Comparison of ENCODE assay signal across 8 cellular contexts in genomic region chr9:127979015-127979332, GRCh38. TPM values are rescaled to one million over a fixed set of nuclear protein-coding genes. Genes with fewer than 3 reads are reported as not detected.
DNase-seq lines count a peak whose midpoint lies in the region; ATAC-seq and TF ChIP-seq lines count a peak whose summit lies in the region.

No MANE protein-coding gene starts in this region.

- no peaks in the 10 kb centered on the region for H3K9me2 ChIP-seq in PC-3 (replicated peaks; ENCODE audit: low read length)

- H3K4me1 ChIP-seq in CD4-positive, CD25-positive, alpha-beta regulatory T cell (ENCODE audit: control insufficient read depth, insufficient read depth, low read length, poor library complexity, severe bottlenecking), result peaks cover 69% of the 10 kb centered on the region
- peaks cover 20% of the 10 kb centered on the region for H3K4me1 ChIP-seq in PC-3 (ENCODE audit: insufficient read depth, low read length)
- peaks cover 27% of the 10 kb centered on the region for H3K4me1 ChIP-seq in endodermal cell (ENCODE audit: control insufficient read depth, insufficient read depth, low read length)
- peaks cover 45% of the 10 kb centered on the region for H3K4me1 ChIP-seq in neuron (ENCODE audit: insufficient read depth, low read length)

- no peak for ATAC-seq in CD4-positive, CD25-positive, alpha-beta regulatory T cell (ENCODE audit: low read depth in 2 of 2)
- ATAC-seq in PC-3, result no peak

- H3K27me3 ChIP-seq in CD4-positive, CD25-positive, alpha-beta regulatory T cell (ENCODE audit: control insufficient read depth, insufficient read depth, low read length), result no peaks in the 10 kb centered on the region
- no peaks in the 10 kb centered on the region for H3K27me3 ChIP-seq in PC-3 (ENCODE audit: low read length)
- no peaks in the 10 kb centered on the region for H3K27me3 ChIP-seq in endodermal cell (ENCODE audit: control insufficient read depth, insufficient read depth, low read length, poor library complexity, severe bottlenecking)
- H3K27me3 ChIP-seq in neuron (ENCODE audit: insufficient read depth, low read length), result no peaks in the 10 kb centered on the region

- H3K36me3 Mint-ChIP-seq in CD4-positive, CD25-positive, alpha-beta regulatory T cell, result peaks cover 32% of the 10 kb centered on the region
- peaks cover 3% of the 10 kb centered on the region for H3K36me3 Mint-ChIP-seq in endodermal cell (ENCODE audit: low read depth)

- H3K36me3 ChIP-seq in CD4-positive, CD25-positive, alpha-beta regulatory T cell (ENCODE audit: control insufficient read depth, insufficient read depth, low read length), result peaks cover 12% of the 10 kb centered on the region
- H3K36me3 ChIP-seq in PC-3 (ENCODE audit: low read depth, low read length) (no peaks in the 10 kb centered on the region), endodermal cell (ENCODE audit: control insufficient read depth, insufficient read depth, low read length) (no peaks in the 10 kb centered on the region), neuron (ENCODE audit: insufficient read depth, low read length) (no peaks in the 10 kb centered on the region)

- WGBS in endodermal cell (ENCODE audit: insufficient coverage in 1 of 2, insufficient read length in 1 of 2), 2 experiments, result 23 to 37% methylated on average over 5 of the region's 5 CpGs

- peaks cover 5% of the 10 kb centered on the region for H3K27me3 Mint-ChIP-seq in CD4-positive, CD25-positive, alpha-beta regulatory T cell
- no peaks in the 10 kb centered on the region for H3K27me3 Mint-ChIP-seq in endodermal cell (ENCODE audit: insufficient read depth)

- H3K4me1 Mint-ChIP-seq in CD4-positive, CD25-positive, alpha-beta regulatory T cell, result peaks cover 12 to 56% (median 43%) of the 10 kb centered on the region in 4 donors
- H3K4me1 Mint-ChIP-seq in endodermal cell, result peaks cover 40% of the 10 kb centered on the region

- H3K4me3 ChIP-seq in CD4-positive, CD25-positive, alpha-beta regulatory T cell (ENCODE audit: low read depth, low read length), result peak overlapping the region; percentile 97
- peak overlapping the region; percentile 95 for H3K4me3 ChIP-seq in PC-3 (ENCODE audit: low read length)
- peak overlapping the region; percentile 95 for H3K4me3 ChIP-seq in endodermal cell (ENCODE audit: low read length)
- H3K4me3 ChIP-seq in neuron (ENCODE audit: low read length), result peak overlapping the region; percentile 64

- peak overlapping the region; percentile 82 for H3K4me2 ChIP-seq in PC-3 (ENCODE audit: low read length)

- POLR2A ChIA-PET in PC-3 (lab: Charles Lee; ENCODE audit: unreplicated experiment), result no interaction called here

- peaks cover 15% of the 10 kb centered on the region; the same call in 1 of the 2 replicates for H4K20me1 ChIP-seq in PC-3 (ENCODE audit: low read length)

- no peaks in the 10 kb centered on the region for H3K9me3 Mint-ChIP-seq in CD4-positive, CD25-positive, alpha-beta regulatory T cell
- no peaks in the 10 kb centered on the region for H3K9me3 Mint-ChIP-seq in endodermal cell

- peak overlapping the region; percentile 91 for H3K27ac ChIP-seq in CD4-positive, CD25-positive, alpha-beta regulatory T cell (ENCODE audit: insufficient read depth, low read length, poor library complexity, severe bottlenecking)
- H3K27ac ChIP-seq in PC-3 (ENCODE audit: low read length), result no peak overlapping the region
- peak overlapping the region; percentile 41 for H3K27ac ChIP-seq in endodermal cell (ENCODE audit: low read depth, low read length)

- no TSS peak for BruUV-seq in PC-3 (replicated peaks; lab: Mats Ljungman, UMichigan)

- no peaks in the 10 kb centered on the region for H3F3A ChIP-seq in PC-3 (ENCODE audit: low read length, unreplicated experiment)

- H3K9ac ChIP-seq in PC-3 (ENCODE audit: low read length), result peak overlapping the region; percentile 70; the same call in 1 of the 2 replicates
- peak overlapping the region; percentile 62 for H3K9ac ChIP-seq in endodermal cell (ENCODE audit: extremely low read depth, low read length, poor library complexity, severe bottlenecking)

- DNase-seq in CD4-positive, CD25-positive, alpha-beta regulatory T cell, result no peak
- DNase-seq in PC-3 (no peak), endodermal cell (no peak), HPDE6-E6E7 (ENCODE audit: extremely low spot score) (no peak), NAMALWA (ENCODE audit: low spot score) (no peak), activated gamma-delta T cell treated with Interleukin-2 at 50 U/mL for 16 hours (no peak), foreskin melanocyte (no peak)

- H3K4me3 Mint-ChIP-seq in CD4-positive, CD25-positive, alpha-beta regulatory T cell, result peak overlapping the region; percentile 88 to 97 (median 95)
- peak overlapping the region; percentile 94 for H3K4me3 Mint-ChIP-seq in endodermal cell

- peak overlapping the region; percentile 89 to 92 (median 91) for H3K27ac Mint-ChIP-seq in CD4-positive, CD25-positive, alpha-beta regulatory T cell
- H3K27ac Mint-ChIP-seq in endodermal cell, result peak overlapping the region; percentile 89

- H3K79me2 ChIP-seq in PC-3 (ENCODE audit: low read length), result peaks cover 63% of the 10 kb centered on the region

- TF ChIP-seq CTCF in PC-3 (conservative IDR thresholded peaks at IDR 0.05; ENCODE audit: low read depth, low read length) (no peak), endodermal cell (conservative IDR thresholded peaks at IDR 0.05) (no peak)

- no peak overlapping the region for H2AFZ ChIP-seq in PC-3 (ENCODE audit: low read length)
- H2AFZ ChIP-seq in neuron (ENCODE audit: low read depth, low read length), result no peak overlapping the region

- no peaks in the 10 kb centered on the region for H3K9me3 ChIP-seq in CD4-positive, CD25-positive, alpha-beta regulatory T cell (ENCODE audit: control insufficient read depth in 2 of 2, low read length in 2 of 2)
- H3K9me3 ChIP-seq in PC-3 (ENCODE audit: low read length) (no peaks in the 10 kb centered on the region), endodermal cell (ENCODE audit: control insufficient read depth, low read length) (no peaks in the 10 kb centered on the region), neuron (ENCODE audit: low read length) (no peaks in the 10 kb centered on the region)

- CTCF ChIA-PET in PC-3 (lab: Charles Lee), result interaction anchor here (0.6 kb wide), 1 partner anchor 620 kb away, joined by 3 read pairs; no protein-coding TSS in a partner anchor

- intact Hi-C loops in PC-3 (cut with micrococcal nuclease), result loop anchor here (2.0 kb wide), 1 partner anchor 36 kb away; no protein-coding TSS in a partner anchor

RNA-seq across cellular contexts. Expression of gene EEIG1, which starts 1.8 kb away (rescaled TPM):
- total RNA-seq in CD4-positive, CD25-positive, alpha-beta regulatory T cell, result 402 TPM
- 100 to 1,000 TPM; 140 to 190 (median 177) TPM for polyA plus RNA-seq in CD4-positive, CD25-positive, alpha-beta regulatory T cell
- total RNA-seq in PC-3 (2014; rRNA removed), result 10.8 and 26.1 TPM in 2 replicates
- total RNA-seq in endodermal cell, result 10 to 100 TPM; 56.7 to 60.8 TPM
- 21.5 TPM for polyA plus RNA-seq in endodermal cell (2013, experiment 1 of 2)
- 20.4 TPM for polyA plus RNA-seq in endodermal cell (2013, experiment 2 of 2)

RNA-seq across cellular contexts. Expression of gene DPM2, which starts 41.3 kb away (rescaled TPM):
- 35.7 TPM for total RNA-seq in CD4-positive, CD25-positive, alpha-beta regulatory T cell
- polyA plus RNA-seq in CD4-positive, CD25-positive, alpha-beta regulatory T cell, result 10 to 100 TPM; 27.5 to 30.6 (median 29.7) TPM
- total RNA-seq in PC-3 (2014; rRNA removed), result 32.0 and 33.0 TPM in 2 replicates
- 10 to 100 TPM; 45.7 TPM for total RNA-seq in endodermal cell
- polyA plus RNA-seq in endodermal cell (2013, experiment 1 of 2), result 39.5 TPM
- 35.1 TPM for polyA plus RNA-seq in endodermal cell (2013, experiment 2 of 2)

RNA-seq across cellular contexts. Expression of gene PIP5KL1, which starts 48.4 kb away (rescaled TPM):
- total RNA-seq in CD4-positive, CD25-positive, alpha-beta regulatory T cell, result 3.3 TPM
- polyA plus RNA-seq in CD4-positive, CD25-positive, alpha-beta regulatory T cell, result 1 to 10 TPM in 1 of 4 donors, under 1 TPM in 2, not detected in 1; 0.22 to 1.1 (median 0.81) TPM
- total RNA-seq in PC-3 (2014; rRNA removed) (5.1 and 5.4 TPM in 2 replicates), endodermal cell (1 to 10 TPM; 6.6 to 9.3 TPM)
- 3.7 TPM for polyA plus RNA-seq in endodermal cell (2013, experiment 1 of 2)
- polyA plus RNA-seq in endodermal cell (2013, experiment 2 of 2), result 3.3 TPM
